21 cellular contexts compared by ENCODE assay signal in genomic region chr1:47593598-47594285, GRCh38.
DNase-seq lines count a peak whose midpoint lies in the region; ATAC-seq and TF ChIP-seq lines count a peak whose summit lies in the region.
"Had no signal": no experiment of that assay in that cellular context is flagged by ENCODE, and none has a peak within 500 bp of the region (broad histone marks: within the 10 kb centered on the region; RNA-seq: fewer than 3 reads in every experiment).

No MANE protein-coding gene starts in this region.

- no peak overlapping the region for H3K27ac ChIP-seq in psoas muscle

- no peaks in the 10 kb centered on the region for H3K36me3 Mint-ChIP-seq in activated CD8-positive, alpha-beta T cell treated with anti-CD3 and anti-CD28 coated beads, Interleukin-2, amount 10 ng/mL, durations not matched to agents 7 days and 5 days (ENCODE audit: low read depth)
- H3K36me3 Mint-ChIP-seq in activated CD8-positive, alpha-beta T cell treated with anti-CD3 and anti-CD28 coated beads for 36 hours (ENCODE audit: low read depth): no peaks in the 10 kb centered on the region
- H3K36me3 Mint-ChIP-seq in WTC11: no peaks in the 10 kb centered on the region
- H3K36me3 Mint-ChIP-seq: activated naive CD8-positive, alpha-beta T cell treated with anti-CD3 and anti-CD28 coated beads for 36 hours; immature natural killer cell had no signal

- no peak for TF ChIP-seq CTCF in activated CD8-positive, alpha-beta T cell treated with anti-CD3 and anti-CD28 coated beads for 36 hours (IDR thresholded peaks at IDR 0.05)
- TF ChIP-seq CTCF in WTC11 (IDR thresholded peaks at IDR 0.05) (no peak), psoas muscle (IDR thresholded peaks at IDR 0.05) (no peak)

- intact Hi-C loops in activated CD8-positive, alpha-beta T cell treated with anti-CD3 and anti-CD28 coated beads for 36 hours (cut with micrococcal nuclease): no loop called here
- intact Hi-C loops in psoas muscle (cut with DNase I): no loop called here

- H3K9ac ChIP-seq in iPS-15b (ENCODE audit: low read depth, low read length): peak overlapping the region; percentile 24

- H3K4me1 ChIP-seq in iPS-15b (ENCODE audit: control insufficient read depth, insufficient read depth, low read length) (peaks cover 3% of the 10 kb centered on the region), psoas muscle (no peaks in the 10 kb centered on the region)

- no peaks in the 10 kb centered on the region for H3K9me3 ChIP-seq in iPS-15b (ENCODE audit: control insufficient read depth, insufficient read depth, low read length)
- H3K9me3 ChIP-seq in psoas muscle: peaks cover under 1% of the 10 kb centered on the region

- H3K27me3 ChIP-seq in iPS-15b (ENCODE audit: control insufficient read depth, insufficient read depth, low read length) (peaks cover 52% of the 10 kb centered on the region), psoas muscle (ENCODE audit: insufficient read depth in 3 of 3, low read length in 2 of 3) (peaks cover 0 to 48% (median 7%) of the 10 kb centered on the region in 3 donors)

- H3K27ac Mint-ChIP-seq in activated CD8-positive, alpha-beta T cell treated with anti-CD3 and anti-CD28 coated beads, Interleukin-2, amount 10 ng/mL, durations not matched to agents 7 days and 5 days: no peak overlapping the region
- no peak overlapping the region for H3K27ac Mint-ChIP-seq in activated CD8-positive, alpha-beta T cell treated with anti-CD3 and anti-CD28 coated beads for 36 hours
- H3K27ac Mint-ChIP-seq in WTC11: no peak overlapping the region
- H3K27ac Mint-ChIP-seq: activated naive CD8-positive, alpha-beta T cell treated with anti-CD3 and anti-CD28 coated beads for 36 hours; immature natural killer cell; stimulated activated naive CD8-positive, alpha-beta T cell treated with anti-CD3 and anti-CD28 coated beads, Interleukin-15, Interleukin-2, amounts not matched to agents 100 ng/mL and 50 ng/mL, for 24 hours had no signal

- WGBS in psoas muscle, 3 donors: 50 to 56% (median 52%) methylated on average over 6 to 12 of the region's 12 CpGs

- peaks cover 20% of the 10 kb centered on the region for H3K27me3 Mint-ChIP-seq in activated CD8-positive, alpha-beta T cell treated with anti-CD3 and anti-CD28 coated beads, Interleukin-2, amount 10 ng/mL, durations not matched to agents 7 days and 5 days (ENCODE audit: low read depth)
- H3K27me3 Mint-ChIP-seq in activated CD8-positive, alpha-beta T cell treated with anti-CD3 and anti-CD28 coated beads for 36 hours: peaks cover 28% of the 10 kb centered on the region
- peaks cover 6% of the 10 kb centered on the region; the same call in 1 of the 2 replicates for H3K27me3 Mint-ChIP-seq in WTC11 (ENCODE audit: low read depth)

- no peaks in the 10 kb centered on the region for H3K36me3 ChIP-seq in iPS-15b (ENCODE audit: control insufficient read depth, insufficient read depth, low read length)
- H3K36me3 ChIP-seq in psoas muscle (ENCODE audit: insufficient read depth in 1 of 2, low read depth in 1 of 2): no peaks in the 10 kb centered on the region

- ATAC-seq in activated CD8-positive, alpha-beta T cell treated with anti-CD3 and anti-CD28 coated beads, Interleukin-2, amount 10 ng/mL, durations not matched to agents 7 days and 5 days: no peak
- no peak for ATAC-seq in activated CD8-positive, alpha-beta T cell treated with anti-CD3 and anti-CD28 coated beads for 36 hours
- ATAC-seq in WTC11 (peak; percentile 23), psoas muscle (no peak), GM21515 (IDR thresholded peaks at IDR 0.05; ENCODE audit: unreplicated experiment) (no peak)

- H3K4me1 Mint-ChIP-seq in activated CD8-positive, alpha-beta T cell treated with anti-CD3 and anti-CD28 coated beads, Interleukin-2, amount 10 ng/mL, durations not matched to agents 7 days and 5 days (ENCODE audit: low read depth): no peaks in the 10 kb centered on the region
- H3K4me1 Mint-ChIP-seq in activated CD8-positive, alpha-beta T cell treated with anti-CD3 and anti-CD28 coated beads for 36 hours (ENCODE audit: low read depth): no peaks in the 10 kb centered on the region
- peaks cover 6% of the 10 kb centered on the region for H3K4me1 Mint-ChIP-seq in WTC11
- H3K4me1 Mint-ChIP-seq: activated naive CD8-positive, alpha-beta T cell treated with anti-CD3 and anti-CD28 coated beads for 36 hours; immature natural killer cell had no signal

- peak; percentile 4 for DNase-seq in activated CD8-positive, alpha-beta T cell treated with anti-CD3 and anti-CD28 coated beads, Interleukin-2, amount 10 ng/mL, durations not matched to agents 7 days and 5 days
- DNase-seq in activated CD8-positive, alpha-beta T cell treated with anti-CD3 and anti-CD28 coated beads for 36 hours: no peak
- DNase-seq in WTC11 (ENCODE audit: low spot score): no peak
- no peak for DNase-seq in psoas muscle
- DNase-seq in NCI-H2081 (lab: John Stamatoyannopoulos, UW): no peak
- no peak for DNase-seq in germinal center (ENCODE audit: low spot score)
- DNase-seq: 8988T; activated CD4-positive, alpha-beta T cell treated with anti-CD3 and anti-CD28 coated beads for 4 hours; activated naive CD8-positive, alpha-beta T cell treated with anti-CD3 and anti-CD28 coated beads for 36 hours; AML-193; effector CD8-positive, alpha-beta T cell; immature natural killer cell; Kasumi-1; NCI-H187; NCI-H446 treated with DMSO at 0.1 percent for 48 hours; occipital lobe; stimulated activated CD4-positive, alpha-beta T cell treated with anti-CD3 and anti-CD28 coated beads, Interleukin-4, amount 100 ng/mL, for 4 hours; trophoblast cell had no signal

- peak overlapping the region; percentile 46 for H3K4me3 ChIP-seq in iPS-15b (ENCODE audit: low read depth, low read length)
- peak overlapping the region; percentile 37 for H3K4me3 ChIP-seq in psoas muscle

- POLR2A ChIA-PET in activated CD8-positive, alpha-beta T cell treated with anti-CD3 and anti-CD28 coated beads, Interleukin-2, amount 10 ng/mL, durations not matched to agents 7 days and 5 days (lab: Charles Lee): no interaction called here
- POLR2A ChIA-PET in activated CD8-positive, alpha-beta T cell treated with anti-CD3 and anti-CD28 coated beads for 36 hours (lab: Charles Lee): interaction anchor here (0.7 kb wide), 1 partner anchor 12 kb away, joined by 3 read pairs; no protein-coding TSS in a partner anchor
- POLR2A ChIA-PET in WTC11 (lab: Charles Lee): interaction anchor here (0.5 kb wide), 1 partner anchor 114 kb away, joined by 3 read pairs; no protein-coding TSS in a partner anchor

- CTCF ChIA-PET in activated CD8-positive, alpha-beta T cell treated with anti-CD3 and anti-CD28 coated beads, Interleukin-2, amount 10 ng/mL, durations not matched to agents 7 days and 5 days (lab: Charles Lee): no interaction called here
- CTCF ChIA-PET in activated CD8-positive, alpha-beta T cell treated with anti-CD3 and anti-CD28 coated beads for 36 hours (lab: Charles Lee): no interaction called here
- CTCF ChIA-PET in WTC11 (lab: Charles Lee): interaction anchor here (0.7 to 2.1 kb wide), 10 partner anchors 20 to 162 kb away, joined by 3 to 9 read pairs (median 4); no protein-coding TSS in a partner anchor

- no peak overlapping the region for H3K4me3 Mint-ChIP-seq in activated CD8-positive, alpha-beta T cell treated with anti-CD3 and anti-CD28 coated beads, Interleukin-2, amount 10 ng/mL, durations not matched to agents 7 days and 5 days
- H3K4me3 Mint-ChIP-seq in activated CD8-positive, alpha-beta T cell treated with anti-CD3 and anti-CD28 coated beads for 36 hours: no peak overlapping the region
- H3K4me3 Mint-ChIP-seq in WTC11: peak overlapping the region; percentile 54
- H3K4me3 Mint-ChIP-seq: activated naive CD8-positive, alpha-beta T cell treated with anti-CD3 and anti-CD28 coated beads for 36 hours; immature natural killer cell; stimulated activated naive CD8-positive, alpha-beta T cell treated with anti-CD3 and anti-CD28 coated beads, Interleukin-15, Interleukin-2, amounts not matched to agents 100 ng/mL and 50 ng/mL, for 24 hours had no signal

- no peaks in the 10 kb centered on the region for H3K9me3 Mint-ChIP-seq in activated CD8-positive, alpha-beta T cell treated with anti-CD3 and anti-CD28 coated beads, Interleukin-2, amount 10 ng/mL, durations not matched to agents 7 days and 5 days (ENCODE audit: insufficient read depth)
- no peaks in the 10 kb centered on the region for H3K9me3 Mint-ChIP-seq in activated CD8-positive, alpha-beta T cell treated with anti-CD3 and anti-CD28 coated beads for 36 hours
- no peaks in the 10 kb centered on the region for H3K9me3 Mint-ChIP-seq in WTC11
- H3K9me3 Mint-ChIP-seq: activated naive CD8-positive, alpha-beta T cell treated with anti-CD3 and anti-CD28 coated beads for 36 hours; stimulated activated naive CD8-positive, alpha-beta T cell treated with anti-CD3 and anti-CD28 coated beads, Interleukin-15, Interleukin-2, amounts not matched to agents 100 ng/mL and 50 ng/mL, for 24 hours had no signal

TF ChIP-seq in WTC11, 78 proteins besides CTCF, POLR2A, EP300 and RAD21 (continues in another document):
- TF ChIP-seq CREB1 (CRISPR knock-in tag; IDR thresholded peaks at IDR 0.05) (no peak), GTF2I (CRISPR knock-in tag; conservative IDR thresholded peaks at IDR 0.05) (no peak), ZBTB21 (CRISPR knock-in tag; IDR thresholded peaks at IDR 0.05; ENCODE audit: borderline replicate concordance) (no peak), ATF6 (CRISPR knock-in tag; IDR thresholded peaks at IDR 0.05) (no peak), GABPB1 (CRISPR knock-in tag; IDR thresholded peaks at IDR 0.05) (no peak), NR2C2 (CRISPR knock-in tag; IDR thresholded peaks at IDR 0.05) (no peak), NFYB (CRISPR knock-in tag; conservative IDR thresholded peaks at IDR 0.05; ENCODE audit: low read depth) (no peak)
